ENCODE assay signal across 20 cellular contexts in the genomic region with DNA sequence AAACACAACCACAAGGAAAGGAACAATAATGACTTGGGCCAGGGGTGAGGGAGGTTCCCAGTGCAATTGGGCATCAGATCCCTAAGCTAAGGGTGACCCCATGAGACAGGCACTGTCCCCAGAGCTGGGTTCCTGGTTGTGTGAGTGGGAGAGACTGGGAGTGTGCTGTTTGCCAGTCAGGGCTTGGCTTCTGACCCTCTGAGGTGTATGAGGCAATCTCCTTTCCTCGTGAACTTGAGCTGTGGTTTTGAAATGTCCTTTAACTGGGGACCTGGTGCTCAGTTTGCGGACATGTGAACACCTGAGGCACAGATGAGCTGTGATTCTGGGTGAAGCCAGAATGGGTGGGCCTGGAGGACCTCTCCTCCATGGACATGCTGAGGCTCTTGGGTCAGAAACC.
"Had no signal": no experiment of that assay in that cellular context is flagged by ENCODE, and none has a peak within 500 bp of the region (broad histone marks: within the 10 kb centered on the region; RNA-seq: fewer than 3 reads in every experiment).

No MANE protein-coding gene starts in this region.

- DNase-seq: activated B cell treated with CpG ODN at 0.5 μM for 24 hours; activated CD4-positive, alpha-beta T cell treated with anti-CD3 and anti-CD28 coated beads, Interleukin-2, amount 10 ng/mL, durations not matched to agents 24 days and 14 days; activated CD8-positive, alpha-beta memory T cell treated with anti-CD3 and anti-CD28 coated beads, Interleukin-2, amount 50 U/mL, for 4 hours; activated CD8-positive, alpha-beta T cell treated with anti-CD3 and anti-CD28 coated beads, Interleukin-2, amount 10 ng/mL, durations not matched to agents 7 days and 5 days; activated gamma-delta T cell; activated T-cell treated with anti-CD3 and anti-CD28 coated beads, Interleukin-2, amount 50 U/mL, for 48 hours; amniotic stem cell; body of pancreas; caudate nucleus; effector CD8-positive, alpha-beta T cell; foreskin melanocyte; left cardiac atrium; stimulated activated CD4-positive, alpha-beta T cell treated with anti-CD3 and anti-CD28 coated beads, Interleukin-12 subunit alpha, Interleukin-12 subunit beta, amount 100 ng/mL, for 4 hours; stimulated activated CD4-positive, alpha-beta T cell treated with anti-CD3 and anti-CD28 coated beads, Interleukin-2, amount 100 ng/mL, for 24 hours; T-helper 2 cell had no signal

- H3K9me3 ChIP-seq: body of pancreas, thoracic aorta had no signal

- FAIRE-seq: colon, TTC549 had no signal

- H3K27me3 Mint-ChIP-seq: activated CD4-positive, alpha-beta T cell treated with anti-CD3 and anti-CD28 coated beads, Interleukin-2, amount 10 ng/mL, durations not matched to agents 24 days and 14 days had no signal

- H3K36me3 ChIP-seq: thoracic aorta had no signal

- H3K9me3 Mint-ChIP-seq: activated CD4-positive, alpha-beta T cell treated with anti-CD3 and anti-CD28 coated beads, Interleukin-2, amount 10 ng/mL, durations not matched to agents 24 days and 14 days; activated naive CD4-positive, alpha-beta T cell treated with anti-CD3 and anti-CD28 coated beads, Interleukin-2, amount 50 U/mL, for 72 hours; stimulated activated effector memory CD8-positive, alpha-beta T cell treated with anti-CD3 and anti-CD28 coated beads, Interleukin-12 subunit alpha, Interleukin-12 subunit beta, amount 100 ng/mL, for 72 hours had no signal

- H3K4me3 ChIP-seq: body of pancreas, thoracic aorta had no signal

- H3K4me3 Mint-ChIP-seq: activated B cell treated with CpG ODN at 0.5 μM for 24 hours; activated CD4-positive, alpha-beta T cell treated with anti-CD3 and anti-CD28 coated beads, Interleukin-2, amount 10 ng/mL, durations not matched to agents 24 days and 14 days; activated CD8-positive, alpha-beta T cell treated with anti-CD3 and anti-CD28 coated beads, Interleukin-2, amount 10 ng/mL, durations not matched to agents 7 days and 5 days; stimulated activated effector memory CD8-positive, alpha-beta T cell treated with anti-CD3 and anti-CD28 coated beads, Interleukin-12 subunit alpha, Interleukin-12 subunit beta, amount 100 ng/mL, for 72 hours had no signal

- ATAC-seq: activated CD8-positive, alpha-beta T cell treated with anti-CD3 and anti-CD28 coated beads, Interleukin-2, amount 10 ng/mL, durations not matched to agents 7 days and 5 days; activated naive CD4-positive, alpha-beta T cell treated with anti-CD3 and anti-CD28 coated beads, Interleukin-2, amount 50 U/mL, for 72 hours; body of pancreas; stimulated activated effector memory CD8-positive, alpha-beta T cell treated with anti-CD3 and anti-CD28 coated beads, Interleukin-12 subunit alpha, Interleukin-12 subunit beta, amount 100 ng/mL, for 72 hours had no signal

- H3K27ac ChIP-seq: body of pancreas had no signal

- H3K27me3 ChIP-seq: body of pancreas had no signal

- H3K36me3 Mint-ChIP-seq: stimulated activated effector memory CD8-positive, alpha-beta T cell treated with anti-CD3 and anti-CD28 coated beads, Interleukin-12 subunit alpha, Interleukin-12 subunit beta, amount 100 ng/mL, for 72 hours had no signal

- H3K27ac Mint-ChIP-seq: activated B cell treated with CpG ODN at 0.5 μM for 24 hours; activated CD4-positive, alpha-beta T cell treated with anti-CD3 and anti-CD28 coated beads, Interleukin-2, amount 10 ng/mL, durations not matched to agents 24 days and 14 days; activated CD8-positive, alpha-beta T cell treated with anti-CD3 and anti-CD28 coated beads, Interleukin-2, amount 10 ng/mL, durations not matched to agents 7 days and 5 days; activated naive CD4-positive, alpha-beta T cell treated with anti-CD3 and anti-CD28 coated beads, Interleukin-2, amount 50 U/mL, for 72 hours had no signal

- H3K4me1 Mint-ChIP-seq: activated B cell treated with CpG ODN at 0.5 μM for 24 hours had no signal
